In genomic region chr5:140587495-140587894, GRCh38 we compare ENCODE assay signal across 28 cellular contexts. TPM values are rescaled to one million over a fixed set of nuclear protein-coding genes. Genes with fewer than 3 reads are reported as not detected.
"Had no signal": no experiment of that assay in that cellular context is flagged by ENCODE, and none has a peak within 500 bp of the region (broad histone marks: within the 10 kb centered on the region; RNA-seq: fewer than 3 reads in every experiment).

No MANE protein-coding gene starts in this region.

- H3K27me3 ChIP-seq: dorsolateral prefrontal cortex, esophagus muscularis mucosa, gastrocnemius medialis, heart right ventricle, ovary, suprapubic skin, thyroid gland, upper lobe of left lung, vagina had no signal

- H3K4me1 ChIP-seq: vagina had no signal

- H3K27ac ChIP-seq: epithelial cell of prostate, suprapubic skin, thyroid gland, vagina had no signal

- H3K9me3 ChIP-seq: gastrocnemius medialis, ovary, thyroid gland, upper lobe of left lung, vagina had no signal

- H3K36me3 Mint-ChIP-seq: natural killer cell; stimulated activated effector memory CD8-positive, alpha-beta T cell treated with anti-CD3 and anti-CD28 coated beads, Interleukin-12 subunit alpha, Interleukin-12 subunit beta, amount 100 ng/mL, for 72 hours had no signal

- DNase-seq: dorsolateral prefrontal cortex; effector CD8-positive, alpha-beta T cell; gastrocnemius medialis; heart right ventricle; hypothalamus; kidney glomerular epithelial cell; mammary epithelial cell; natural killer cell; nucleus accumbens; ovary; right cardiac atrium; small intestine; stimulated activated CD4-positive, alpha-beta T cell treated with anti-CD3 and anti-CD28 coated beads, Interleukin-4, amount 100 ng/mL, for 1 hour; stimulated activated CD8-positive, alpha-beta memory T cell treated with anti-CD3 and anti-CD28 coated beads, Interleukin-4, amount 100 ng/mL, for 48 hours; stimulated activated naive CD8-positive, alpha-beta T cell treated with anti-CD3 and anti-CD28 coated beads, Interleukin-15, Interleukin-2, amounts not matched to agents 100 U/mL and 50 U/mL, for 24 hours; thyroid gland; upper lobe of left lung had no signal

- ATAC-seq: left lobe of liver; natural killer cell; right cardiac atrium; stimulated activated effector memory CD8-positive, alpha-beta T cell treated with anti-CD3 and anti-CD28 coated beads, Interleukin-12 subunit alpha, Interleukin-12 subunit beta, amount 100 ng/mL, for 72 hours; stimulated activated naive CD8-positive, alpha-beta T cell treated with anti-CD3 and anti-CD28 coated beads, Interleukin-15, Interleukin-2, amounts not matched to agents 100 U/mL and 50 U/mL, for 24 hours had no signal

- H3K27ac Mint-ChIP-seq: natural killer cell; progenitor cell of endocrine pancreas; stimulated activated effector memory CD8-positive, alpha-beta T cell treated with anti-CD3 and anti-CD28 coated beads, Interleukin-12 subunit alpha, Interleukin-12 subunit beta, amount 100 ng/mL, for 72 hours had no signal

- H3K4me1 Mint-ChIP-seq: natural killer cell; neural crest cell; stimulated activated effector memory CD8-positive, alpha-beta T cell treated with anti-CD3 and anti-CD28 coated beads, Interleukin-12 subunit alpha, Interleukin-12 subunit beta, amount 100 ng/mL, for 72 hours had no signal

- H3K27me3 Mint-ChIP-seq: progenitor cell of endocrine pancreas had no signal

- H3K9me3 Mint-ChIP-seq: natural killer cell; stimulated activated effector memory CD8-positive, alpha-beta T cell treated with anti-CD3 and anti-CD28 coated beads, Interleukin-12 subunit alpha, Interleukin-12 subunit beta, amount 100 ng/mL, for 72 hours had no signal

- H3K4me3 Mint-ChIP-seq: natural killer cell; neural crest cell; stimulated activated effector memory CD8-positive, alpha-beta T cell treated with anti-CD3 and anti-CD28 coated beads, Interleukin-12 subunit alpha, Interleukin-12 subunit beta, amount 100 ng/mL, for 72 hours had no signal

- H3K4me3 ChIP-seq: coronary artery, dorsolateral prefrontal cortex, esophagus muscularis mucosa, gastrocnemius medialis, heart right ventricle, ovary, suprapubic skin, thyroid gland, upper lobe of left lung, vagina had no signal

- H3K36me3 ChIP-seq: esophagus muscularis mucosa, gastrocnemius medialis, heart right ventricle, ovary, suprapubic skin, thyroid gland, upper lobe of left lung, vagina had no signal

RNA-seq across cellular contexts. Expression of gene EIF4EBP3, which starts 40.0 kb away (rescaled TPM):
- total RNA-seq: myocyte had no signal

RNA-seq across cellular contexts. Expression of gene CD14, which starts 45.5 kb away (rescaled TPM):
- total RNA-seq: chondrocyte, progenitor cell of endocrine pancreas had no signal
